In the genomic region with DNA sequence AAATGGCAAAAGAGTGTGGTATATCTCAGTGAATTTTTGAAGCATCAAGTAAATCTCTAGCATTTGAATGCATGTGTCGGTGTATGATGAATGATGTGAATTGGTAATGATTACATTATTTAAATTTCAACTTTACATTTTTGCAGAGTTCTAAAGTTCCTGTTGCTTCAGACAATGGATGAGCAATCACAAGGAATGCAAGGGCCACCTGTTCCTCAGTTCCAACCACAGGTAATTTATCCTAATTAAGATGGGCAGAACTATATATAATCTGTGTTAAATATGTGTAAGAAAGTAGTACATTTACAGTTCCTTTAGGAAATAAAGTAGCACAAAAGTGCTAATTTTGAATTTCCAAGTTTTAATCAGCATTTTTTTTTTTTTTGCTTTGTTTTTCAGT, we compare ENCODE assay signal across 19 cellular contexts.
"Had no signal": no experiment of that assay in that cellular context is flagged by ENCODE, and none has a peak within 500 bp of the region (broad histone marks: within the 10 kb centered on the region; RNA-seq: fewer than 3 reads in every experiment).

No MANE protein-coding gene starts in this region.

- H3K27me3 Mint-ChIP-seq: activated CD4-positive, alpha-beta T cell treated with anti-CD3 and anti-CD28 coated beads for 36 hours; activated CD8-positive, alpha-beta T cell treated with anti-CD3 and anti-CD28 coated beads for 36 hours; activated naive CD8-positive, alpha-beta T cell treated with anti-CD3 and anti-CD28 coated beads, Interleukin-2, amount 10 ng/mL, durations not matched to agents 7 days and 5 days; natural killer cell treated with Interleukin-12 subunit alpha and Interleukin-12 subunit beta and Interleukin-15 and Interleukin-18, amount 100 ng/mL, for 72 hours; stimulated activated naive B cell treated with anti-CD40 and anti-IgM and Interleukin-4, amounts not matched to agents 10 μg/mL and 1 μg/mL and 100 μg/mL, for 72 hours had no signal

- H3K36me3 ChIP-seq: cardiac muscle cell, colonic mucosa had no signal

- H3K27ac Mint-ChIP-seq: activated CD4-positive, alpha-beta T cell treated with anti-CD3 and anti-CD28 coated beads for 36 hours; activated CD8-positive, alpha-beta T cell treated with anti-CD3 and anti-CD28 coated beads for 36 hours; activated naive CD8-positive, alpha-beta T cell treated with anti-CD3 and anti-CD28 coated beads, Interleukin-2, amount 10 ng/mL, durations not matched to agents 7 days and 5 days; natural killer cell treated with Interleukin-12 subunit alpha and Interleukin-12 subunit beta and Interleukin-15 and Interleukin-18, amount 100 ng/mL, for 72 hours; stimulated activated naive B cell treated with anti-CD40 and anti-IgM and Interleukin-4, amounts not matched to agents 10 μg/mL and 1 μg/mL and 100 μg/mL, for 72 hours; T-helper 2 cell treated with Interferon-gamma antibody and Interleukin-4, amounts not matched to agents 5 μg/mL and 100 μg/mL, for 36 hours had no signal

- H3K4me3 ChIP-seq: cardiac muscle cell, colonic mucosa, hepatocyte, psoas muscle, sigmoid colon had no signal

- DNase-seq: activated CD4-positive, alpha-beta T cell treated with anti-CD3 and anti-CD28 coated beads for 36 hours; activated CD8-positive, alpha-beta memory T cell treated with anti-CD3 and anti-CD28 coated beads, Interleukin-2, amount 50 U/mL, for 4 hours; activated CD8-positive, alpha-beta T cell treated with anti-CD3 and anti-CD28 coated beads for 36 hours; activated naive CD8-positive, alpha-beta T cell treated with anti-CD3 and anti-CD28 coated beads, Interleukin-2, amount 10 ng/mL, durations not matched to agents 7 days and 5 days; activated T-cell treated with anti-CD3 and anti-CD28 coated beads, Interleukin-2, amount 50 U/mL, for 72 hours; anterior cingulate cortex; colonic mucosa; effector CD4-positive, alpha-beta T cell; left cardiac atrium; occipital lobe; psoas muscle; sigmoid colon; stimulated activated CD4-positive, alpha-beta T cell treated with anti-CD3 and anti-CD28 coated beads, Interleukin-2, amount 100 ng/mL, for 24 hours; stimulated activated naive B cell treated with anti-CD40 and anti-IgM and Interleukin-4, amounts not matched to agents 10 μg/mL and 1 μg/mL and 100 μg/mL, for 72 hours; substantia nigra had no signal

- H3K27me3 ChIP-seq: cardiac muscle cell, colonic mucosa, hepatocyte, sigmoid colon had no signal

- H3K4me2 ChIP-seq: hepatocyte had no signal

- H3K9me3 Mint-ChIP-seq: natural killer cell treated with Interleukin-12 subunit alpha and Interleukin-12 subunit beta and Interleukin-15 and Interleukin-18, amount 100 ng/mL, for 72 hours; stimulated activated naive B cell treated with anti-CD40 and anti-IgM and Interleukin-4, amounts not matched to agents 10 μg/mL and 1 μg/mL and 100 μg/mL, for 72 hours; T-helper 2 cell treated with Interferon-gamma antibody and Interleukin-4, amounts not matched to agents 5 μg/mL and 100 μg/mL, for 36 hours had no signal

- H3K4me1 ChIP-seq: colonic mucosa had no signal

- H3K4me3 Mint-ChIP-seq: activated CD4-positive, alpha-beta T cell treated with anti-CD3 and anti-CD28 coated beads for 36 hours; activated CD8-positive, alpha-beta T cell treated with anti-CD3 and anti-CD28 coated beads for 36 hours; activated naive CD8-positive, alpha-beta T cell treated with anti-CD3 and anti-CD28 coated beads, Interleukin-2, amount 10 ng/mL, durations not matched to agents 7 days and 5 days; activated T-cell treated with anti-CD3 and anti-CD28 coated beads, Interleukin-2, amount 50 U/mL, for 72 hours; natural killer cell treated with Interleukin-12 subunit alpha and Interleukin-12 subunit beta and Interleukin-15 and Interleukin-18, amount 100 ng/mL, for 72 hours; stimulated activated naive B cell treated with anti-CD40 and anti-IgM and Interleukin-4, amounts not matched to agents 10 μg/mL and 1 μg/mL and 100 μg/mL, for 72 hours; T-helper 2 cell treated with Interferon-gamma antibody and Interleukin-4, amounts not matched to agents 5 μg/mL and 100 μg/mL, for 36 hours had no signal

- ATAC-seq: activated CD4-positive, alpha-beta T cell treated with anti-CD3 and anti-CD28 coated beads for 36 hours; activated CD8-positive, alpha-beta T cell treated with anti-CD3 and anti-CD28 coated beads for 36 hours; activated T-cell treated with anti-CD3 and anti-CD28 coated beads, Interleukin-2, amount 50 U/mL, for 72 hours; left cardiac atrium; natural killer cell treated with Interleukin-12 subunit alpha and Interleukin-12 subunit beta and Interleukin-15 and Interleukin-18, amount 100 ng/mL, for 72 hours; psoas muscle; stimulated activated naive B cell treated with anti-CD40 and anti-IgM and Interleukin-4, amounts not matched to agents 10 μg/mL and 1 μg/mL and 100 μg/mL, for 72 hours had no signal

- H2AFZ ChIP-seq: hepatocyte had no signal

- H3K27ac ChIP-seq: cardiac muscle cell, colonic mucosa, hepatocyte, psoas muscle, sigmoid colon had no signal
